Comparison of ENCODE assay signal across 12 cellular contexts in the genomic region with DNA sequence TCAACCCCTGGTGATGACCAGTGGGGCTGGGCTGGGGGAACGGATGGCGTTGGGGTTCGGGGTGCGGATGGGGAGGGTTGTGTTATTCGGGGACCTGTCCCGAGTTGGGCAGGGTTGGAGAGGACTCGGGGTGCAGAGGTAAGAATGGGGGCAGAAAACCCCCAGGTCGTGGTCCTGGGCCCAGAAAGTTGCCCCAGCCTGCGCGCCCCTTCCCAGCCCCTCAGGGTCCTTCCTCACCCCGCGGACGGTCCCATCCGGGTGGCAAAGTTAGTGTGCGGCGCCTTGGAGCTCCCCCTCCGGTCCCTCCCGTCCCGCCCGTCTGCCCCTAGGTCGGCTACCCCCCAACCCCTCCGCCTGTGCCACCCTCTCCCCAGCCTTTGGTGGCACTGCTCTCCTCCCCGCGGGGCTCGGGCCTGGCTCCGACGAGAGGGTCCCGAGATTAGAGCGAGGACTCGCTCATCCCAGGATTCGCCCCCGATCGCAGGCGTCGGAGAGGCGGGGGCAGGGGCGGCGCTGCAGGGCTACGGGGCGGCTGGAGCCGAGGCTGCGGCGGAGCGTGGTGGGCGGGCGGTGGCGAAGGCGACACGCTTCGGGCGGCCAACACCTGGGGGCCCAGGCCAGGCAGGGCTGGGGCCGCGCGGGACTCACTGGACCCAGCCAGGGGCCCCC. TPM values are rescaled to one million over a fixed set of nuclear protein-coding genes. Genes with fewer than 3 reads are reported as not detected.
DNase-seq lines count a peak whose midpoint lies in the region; ATAC-seq, FAIRE-seq and TF ChIP-seq lines count a peak whose summit lies in the region.
"Had no signal": no experiment of that assay in that cellular context is flagged by ENCODE, and none has a peak within 500 bp of the region (broad histone marks: within the 10 kb centered on the region; RNA-seq: fewer than 3 reads in every experiment).

No MANE protein-coding gene starts in this region.

- peaks cover 26% of the 10 kb centered on the region for H3K27me3 Mint-ChIP-seq in activated T-helper 1 cell treated with anti-CD3 and anti-CD28 coated beads, Interleukin-12 subunit alpha, Interleukin-12 subunit beta, Interleukin-2, Interleukin-4 antibody, amounts not matched to agents 30 ng/mL and 10 ng/mL and 1 ng/mL, durations not matched to agents 14 hours and 24 hours and 36 hours (ENCODE audit: insufficient read depth)
- peaks cover 87% of the 10 kb centered on the region for H3K27me3 Mint-ChIP-seq in stimulated activated memory B cell treated with anti-CD40 and anti-IgM and Interleukin-4, amounts not matched to agents 10 μg/mL and 1 μg/mL and 100 μg/mL, for 72 hours

- H3K9me3 ChIP-seq in HepG2 (ENCODE audit: low read length) (no peaks in the 10 kb centered on the region), right lobe of liver (no peaks in the 10 kb centered on the region), vagina (no peaks in the 10 kb centered on the region)

- peaks cover 5% of the 10 kb centered on the region for H3K9me3 Mint-ChIP-seq in activated T-helper 1 cell treated with anti-CD3 and anti-CD28 coated beads, Interleukin-12 subunit alpha, Interleukin-12 subunit beta, Interleukin-2, Interleukin-4 antibody, amounts not matched to agents 30 ng/mL and 10 ng/mL and 1 ng/mL, durations not matched to agents 14 hours and 24 hours and 36 hours
- peaks cover 4% of the 10 kb centered on the region for H3K9me3 Mint-ChIP-seq in stimulated activated memory B cell treated with anti-CD40 and anti-IgM and Interleukin-4, amounts not matched to agents 10 μg/mL and 1 μg/mL and 100 μg/mL, for 72 hours

- H3K4me1 ChIP-seq in HepG2 (ENCODE audit: insufficient read depth, low read length) (peaks cover 6% of the 10 kb centered on the region; the same call in 1 of the 2 replicates), right lobe of liver (no peaks in the 10 kb centered on the region), vagina (peaks cover 17% of the 10 kb centered on the region)

- no peak overlapping the region for H3K4me3 ChIP-seq in HepG2 (replicated peaks in 1 of 3; ENCODE audit: insufficient read depth in 1 of 3, low read depth in 2 of 3, low read length in 3 of 3)
- no peak overlapping the region for H3K4me3 ChIP-seq in right lobe of liver
- peak overlapping the region; percentile 35 to 57 for H3K4me3 ChIP-seq in vagina

- CTCF ChIA-PET in HepG2 (lab: Yijun Ruan, JAX; ENCODE audit: low intra/inter-chr PET ratio, low total read pairs), result interaction anchor here (2.7 to 2.9 kb wide), 2 partner anchors 188 to 197 kb away, joined by 29 to 39 read pairs; no protein-coding TSS in a partner anchor

- no peak for TF ChIP-seq POLR2A in HepG2 (IDR thresholded peaks at IDR 0.05; ENCODE audit: insufficient read depth in 1 of 2, low read depth in 2 of 2, low read length in 2 of 2)
- no peak for TF ChIP-seq POLR2A in right lobe of liver (IDR thresholded peaks at IDR 0.05)
- TF ChIP-seq POLR2A in vagina (IDR thresholded peaks at IDR 0.05), result no peak

- H3K79me2 ChIP-seq in HepG2 (ENCODE audit: insufficient read depth, low read length), result no peaks in the 10 kb centered on the region

- no peak overlapping the region for H3K27ac Mint-ChIP-seq in activated T-helper 1 cell treated with anti-CD3 and anti-CD28 coated beads, Interleukin-12 subunit alpha, Interleukin-12 subunit beta, Interleukin-2, Interleukin-4 antibody, amounts not matched to agents 30 ng/mL and 10 ng/mL and 1 ng/mL, durations not matched to agents 14 hours and 24 hours and 36 hours
- no peak overlapping the region for H3K27ac Mint-ChIP-seq in stimulated activated memory B cell treated with anti-CD40 and anti-IgM and Interleukin-4, amounts not matched to agents 10 μg/mL and 1 μg/mL and 100 μg/mL, for 72 hours
- H3K27ac Mint-ChIP-seq: dendritic cell treated with granulocyte-macrophage colony-stimulating factor and Interleukin-4, amounts not matched to agents 40 ng/mL and 50 ng/mL, for 4 days had no signal

- TF ChIP-seq CTCF in HepG2 (CRISPR knock-in tag; IDR thresholded peaks at IDR 0.05) (no peak), right lobe of liver (IDR thresholded peaks at IDR 0.05) (no peak), vagina (IDR thresholded peaks at IDR 0.05) (no peak)

- H2AFZ ChIP-seq in HepG2 (ENCODE audit: low read length), result no peak overlapping the region

- H3K9ac ChIP-seq in HepG2 (ENCODE audit: insufficient read depth, low read depth, low read length), result no peak overlapping the region

- FAIRE-seq in HepG2 (lab: Jason Lieb, UNC), result no peak

- H3K36me3 Mint-ChIP-seq in activated T-helper 1 cell treated with anti-CD3 and anti-CD28 coated beads, Interleukin-12 subunit alpha, Interleukin-12 subunit beta, Interleukin-2, Interleukin-4 antibody, amounts not matched to agents 30 ng/mL and 10 ng/mL and 1 ng/mL, durations not matched to agents 14 hours and 24 hours and 36 hours (ENCODE audit: low read depth), result peaks cover 1% of the 10 kb centered on the region
- no peaks in the 10 kb centered on the region for H3K36me3 Mint-ChIP-seq in stimulated activated memory B cell treated with anti-CD40 and anti-IgM and Interleukin-4, amounts not matched to agents 10 μg/mL and 1 μg/mL and 100 μg/mL, for 72 hours

- H3K4me2 ChIP-seq in HepG2 (ENCODE audit: low read depth, low read length), result no peak overlapping the region; the same call in 1 of the 2 replicates

- H3K27me3 ChIP-seq in HepG2 (ENCODE audit: control insufficient read depth in 1 of 2, insufficient read depth in 2 of 2, low read length in 2 of 2) (peaks cover 30 to 70% of the 10 kb centered on the region in 2 experiments), right lobe of liver (peaks cover 0 to 17% of the 10 kb centered on the region in 2 donors), vagina (peaks cover 9% of the 10 kb centered on the region)

- H3K36me3 ChIP-seq in HepG2 (replicated peaks in 1 of 2; ENCODE audit: control insufficient read depth in 1 of 2, insufficient read depth in 2 of 2, low read length in 2 of 2) (no peaks in the 10 kb centered on the region), right lobe of liver (no peaks in the 10 kb centered on the region), vagina (no peaks in the 10 kb centered on the region)

- H4K20me1 ChIP-seq in HepG2 (ENCODE audit: insufficient read depth, low read length), result no peaks in the 10 kb centered on the region; the same call in 1 of the 2 replicates

- in situ Hi-C loops in HepG2 (cut with HindIII; ENCODE audit: extremely low pct_ligation_motif_present, low pct_unique_long_range_greater_than_20kb), result loop anchor here (25.0 kb wide), 1 partner anchor 368 kb away; no protein-coding TSS in a partner anchor

- H3K4me3 Mint-ChIP-seq in activated T-helper 1 cell treated with anti-CD3 and anti-CD28 coated beads, Interleukin-12 subunit alpha, Interleukin-12 subunit beta, Interleukin-2, Interleukin-4 antibody, amounts not matched to agents 30 ng/mL and 10 ng/mL and 1 ng/mL, durations not matched to agents 14 hours and 24 hours and 36 hours, result peak overlapping the region; percentile 68
- H3K4me3 Mint-ChIP-seq in stimulated activated memory B cell treated with anti-CD40 and anti-IgM and Interleukin-4, amounts not matched to agents 10 μg/mL and 1 μg/mL and 100 μg/mL, for 72 hours, result no peak overlapping the region

- POLR2A ChIA-PET in HepG2 (lab: Yijun Ruan, JAX), result interaction anchor here (1.5 kb wide), 1 partner anchor 187 kb away, joined by 4 read pairs; no protein-coding TSS in a partner anchor

- no TSS peak for BruUV-seq in HepG2 (replicated peaks; lab: Mats Ljungman, UMichigan)

- peaks cover 12% of the 10 kb centered on the region for H3K4me1 Mint-ChIP-seq in activated T-helper 1 cell treated with anti-CD3 and anti-CD28 coated beads, Interleukin-12 subunit alpha, Interleukin-12 subunit beta, Interleukin-2, Interleukin-4 antibody, amounts not matched to agents 30 ng/mL and 10 ng/mL and 1 ng/mL, durations not matched to agents 14 hours and 24 hours and 36 hours (ENCODE audit: low read depth)
- H3K4me1 Mint-ChIP-seq in stimulated activated memory B cell treated with anti-CD40 and anti-IgM and Interleukin-4, amounts not matched to agents 10 μg/mL and 1 μg/mL and 100 μg/mL, for 72 hours, result peaks cover 12% of the 10 kb centered on the region

- 62% methylated on average over 51 of the region's 54 CpGs for WGBS in HepG2 (ENCODE audit: low lambda C conversion rate)
- 5% methylated on average over 8 of the region's 54 CpGs for WGBS in right lobe of liver (ENCODE audit: insufficient coverage, low coverage, low lambda C conversion rate, missing lambda C conversion rate)

- DNase-seq in HepG2 (ENCODE audit: low spot score) (no peak), right lobe of liver (no peak), iPS-NIHi11 (ENCODE audit: low spot score) (peak; percentile 70), vagina (ENCODE audit: extremely low spot score in 2 of 2) (no peak)
- no peak for DNase-seq in activated T-helper 1 cell treated with anti-CD3 and anti-CD28 coated beads, Interleukin-12 subunit alpha, Interleukin-12 subunit beta, Interleukin-2, Interleukin-4 antibody, amounts not matched to agents 30 ng/mL and 10 ng/mL and 1 ng/mL, durations not matched to agents 14 hours and 24 hours and 36 hours (ENCODE audit: low spot score)
- DNase-seq in central memory CD4-positive, alpha-beta T cell, result no peak
- no peak for DNase-seq in stimulated activated CD4-positive, alpha-beta T cell treated with anti-CD3 and anti-CD28 coated beads, Interleukin-2, amount 100 ng/mL, for 48 hours
- DNase-seq: activated CD4-positive, alpha-beta T cell treated with anti-CD3 and anti-CD28 coated beads for 1 hour; kidney glomerular epithelial cell; NCI-H2171 had no signal

- no peak overlapping the region for H3K27ac ChIP-seq in HepG2 (ENCODE audit: extremely low read length, insufficient read depth, low read length)
- H3K27ac ChIP-seq in right lobe of liver, result no peak overlapping the region
- H3K27ac ChIP-seq in vagina, result no peak overlapping the region

- TF ChIP-seq RAD21 in HepG2 (CRISPR knock-in tag; IDR thresholded peaks at IDR 0.05), result no peak

- ATAC-seq in HepG2 (no peak), right lobe of liver (no peak)
- ATAC-seq in stimulated activated memory B cell treated with anti-CD40 and anti-IgM and Interleukin-4, amounts not matched to agents 10 μg/mL and 1 μg/mL and 100 μg/mL, for 72 hours, result no peak

- intact Hi-C loops in HepG2 (cut with micrococcal nuclease; ENCODE audit: unreplicated experiment) (no loop called here), right lobe of liver (cut with DNase I) (loop anchor here in 1 of 2 donors (5.0 kb wide), 1 partner anchor 188 kb away; no protein-coding TSS in a partner anchor), vagina (cut with DNase I) (loop anchor here (5.0 kb wide), 1 partner anchor 188 kb away; no protein-coding TSS in a partner anchor)
- intact Hi-C loops in activated T-helper 1 cell treated with anti-CD3 and anti-CD28 coated beads, Interleukin-12 subunit alpha, Interleukin-12 subunit beta, Interleukin-2, Interleukin-4 antibody, amounts not matched to agents 30 ng/mL and 10 ng/mL and 1 ng/mL, durations not matched to agents 14 hours and 24 hours and 36 hours (cut with micrococcal nuclease), result loop anchor here (5.0 kb wide), 1 partner anchor 143 kb away; no protein-coding TSS in a partner anchor

- TF ChIP-seq EP300 in HepG2 (IDR thresholded peaks at IDR 0.05; ENCODE audit: low read depth in 2 of 2, low read length in 2 of 2), result no peak
- no peak for TF ChIP-seq EP300 in HepG2 (CRISPR knock-in tag; IDR thresholded peaks at IDR 0.05; ENCODE audit: borderline replicate concordance)

RNA-seq across cellular contexts. Expression of gene MGAT5B, which starts 1.1 kb away (rescaled TPM):
- total RNA-seq in HepG2 (2016; rRNA removed; fragmentation: Illumina TruSeq; extraction: Trizol) (0.07 and 0.13 TPM in 2 replicates), right lobe of liver (under 1 TPM in 1 of 6 experiments, not detected in 5; 0.16 TPM), vagina (0.49 TPM)
- 0.09 TPM in 1 of 2 replicates, not detected in the other for total RNA-seq in HepG2 (2016; cell fraction: cytosol; rRNA removed; fragmentation: Illumina TruSeq; extraction: Trizol; ENCODE audit: low read depth)
- total RNA-seq in HepG2 (2016; cell fraction: insoluble cytoplasmic fraction; rRNA removed; fragmentation: Illumina TruSeq; extraction: Trizol), result 0.28 TPM in 1 of 2 replicates, not detected in the other
- 0.10 and 0.22 TPM in 2 replicates for total RNA-seq in HepG2 (2016; cell fraction: membrane; rRNA removed; fragmentation: Illumina TruSeq; extraction: Trizol)
- 0.56 TPM in 1 of 2 replicates, not detected in the other for total RNA-seq in HepG2 (2016; cell fraction: nucleus; rRNA removed; fragmentation: Illumina TruSeq; extraction: Trizol)
- 0.07 and 0.09 TPM in 2 replicates for polyA plus RNA-seq in HepG2 (2011; rRNA removed)
- 0.05 and 0.08 TPM in 2 replicates for polyA plus RNA-seq in HepG2 (2011; cell fraction: cytosol; rRNA removed)
- polyA plus RNA-seq in HepG2 (2011; cell fraction: nucleus; rRNA removed), result 0.26 and 0.59 TPM in 2 replicates
- 0.12 TPM in 1 of 2 replicates, not detected in the other for polyA plus RNA-seq in HepG2 (2012)
- polyA plus RNA-seq in HepG2 (2016; cell fraction: cytosol; fragmentation: Illumina TruSeq; extraction: Trizol; ENCODE audit: low read depth), result 0.10 and 0.23 TPM in 2 replicates
- 0.16 TPM in 1 of 2 replicates, not detected in the other for polyA plus RNA-seq in HepG2 (2016; cell fraction: insoluble cytoplasmic fraction; fragmentation: Illumina TruSeq; extraction: Trizol; ENCODE audit: low read depth)
- polyA plus RNA-seq in HepG2 (2016; cell fraction: membrane; fragmentation: Illumina TruSeq; extraction: Trizol; ENCODE audit: low read depth), result 0.22 TPM in 1 of 2 replicates, not detected in the other
- 0.23 and 0.24 TPM in 2 replicates for polyA plus RNA-seq in HepG2 (2016; cell fraction: nucleus; fragmentation: Illumina TruSeq; extraction: Trizol; ENCODE audit: insufficient read depth, low read depth)
- polyA minus RNA-seq in HepG2 (2011; rRNA and poly(A)+ RNA removed; ENCODE audit: low replicate concordance), result 0.24 and 9.3 TPM in 2 replicates
- polyA minus RNA-seq in HepG2 (2011; cell fraction: cytosol; rRNA and poly(A)+ RNA removed), result not detected in 2 replicates
- 0.12 and 0.13 TPM in 2 replicates for polyA minus RNA-seq in HepG2 (2011; cell fraction: nucleus; rRNA and poly(A)+ RNA removed)
- total RNA-seq in activated T-helper 1 cell treated with anti-CD3 and anti-CD28 coated beads, Interleukin-12 subunit alpha, Interleukin-12 subunit beta, Interleukin-2, Interleukin-4 antibody, amounts not matched to agents 30 ng/mL and 10 ng/mL and 1 ng/mL, durations not matched to agents 14 hours and 24 hours and 36 hours, result 0.81 and 1.2 TPM in 2 replicates

Comparison
In these comparisons a context has a peak if more than half of its experiments do, and no peak if none do; other contexts are left out.
1. H3K4me3 ChIP-seq: peak in vagina (2 of 2); none in HepG2 (0 of 3) and right lobe of liver (0 of 3).